In the genomic region with DNA sequence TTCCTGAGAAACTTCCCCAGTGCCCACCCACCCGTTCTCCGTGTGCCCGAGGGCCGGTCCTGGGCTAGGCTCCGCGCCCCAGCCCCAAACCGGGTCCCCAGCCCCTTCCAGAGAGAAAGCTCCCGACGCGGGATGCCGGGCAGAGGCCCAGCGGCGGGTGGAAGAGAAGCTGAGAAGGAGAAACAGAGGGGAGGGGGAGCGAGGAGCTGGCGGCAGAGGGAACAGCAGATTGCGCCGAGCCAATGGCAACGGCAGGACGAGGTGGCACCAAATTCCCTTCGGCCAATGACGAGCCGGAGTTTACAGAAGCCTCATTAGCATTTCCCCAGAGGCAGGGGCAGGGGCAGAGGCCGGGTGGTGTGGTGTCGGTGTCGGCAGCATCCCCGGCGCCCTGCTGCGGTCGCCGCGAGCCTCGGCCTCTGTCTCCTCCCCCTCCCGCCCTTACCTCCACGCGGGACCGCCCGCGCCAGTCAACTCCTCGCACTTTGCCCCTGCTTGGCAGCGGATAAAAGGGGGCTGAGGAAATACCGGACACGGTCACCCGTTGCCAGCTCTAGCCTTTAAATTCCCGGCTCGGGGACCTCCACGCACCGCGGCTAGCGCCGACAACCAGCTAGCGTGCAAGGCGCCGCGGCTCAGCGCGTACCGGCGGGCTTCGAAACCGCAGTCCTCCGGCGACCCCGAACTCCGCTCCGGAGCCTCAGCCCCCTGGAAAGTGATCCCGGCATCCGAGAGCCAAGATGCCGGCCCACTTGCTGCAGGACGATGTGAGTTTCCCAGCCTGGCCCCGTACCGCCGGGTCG, we compare ENCODE assay signal across 8 cellular contexts.
A peak's percentile ranks its signal among the peaks of the same experiment; 100 is the strongest.
DNase-seq lines count a peak whose midpoint lies in the region; ATAC-seq and TF ChIP-seq lines count a peak whose summit lies in the region.

A gene (plus strand): TSS at position 469 of the 803 bp plus-strand sequence. CDS start 272 bp downstream, at position 741.

- DNase-seq in NCI-H2081 (lab: John Stamatoyannopoulos, UW) (peak; percentile 91 to 94), T1000 (lab: John Stamatoyannopoulos, UW) (peak; percentile 63), astrocyte of the cerebellum (ENCODE audit: low read depth) (peak; percentile 70), hippocampal formation (lab: John Stamatoyannopoulos, UW) (peak; percentile 96 to 98), retina (peak; percentile 94), cortex of kidney (lab: John Stamatoyannopoulos, UW) (no peak)

- H3K4me3 ChIP-seq in astrocyte of the cerebellum (ENCODE audit: low read depth, low read length): peak within 1 kb of the TSS; percentile 88

- in situ Hi-C loops in astrocyte of the cerebellum (cut with HindIII; ENCODE audit: low sequenced_read_pairs): loop anchor here (25.0 kb wide), 1 partner anchor 540 kb away; no protein-coding TSS in a partner anchor

- TF ChIP-seq CTCF in astrocyte of the cerebellum (IDR thresholded peaks at IDR 0.05; ENCODE audit: low read depth, low read length, missing control alignments): no peak

- ATAC-seq in GM18517 (IDR thresholded peaks at IDR 0.05; ENCODE audit: unreplicated experiment) (peak; percentile 93), HG03039 (IDR thresholded peaks at IDR 0.05; ENCODE audit: unreplicated experiment) (peak; percentile 85)
